ENCODE assay signal across 8 cellular contexts in genomic region chr11:75349540-75350116, GRCh38. TPM values are rescaled to one million over a fixed set of nuclear protein-coding genes. Genes with fewer than 3 reads are reported as not detected.
A peak's percentile ranks its signal among the peaks of the same experiment; 100 is the strongest.
DNase-seq lines count a peak whose midpoint lies in the region; ATAC-seq and TF ChIP-seq lines count a peak whose summit lies in the region.

No MANE protein-coding gene starts in this region.

- H2AFZ ChIP-seq in PC-9: no peak overlapping the region

- H3K9me2 ChIP-seq in PC-9 (ENCODE audit: insufficient read depth): no peaks in the 10 kb centered on the region

- H3K27me3 Mint-ChIP-seq in CD4-positive, CD25-positive, alpha-beta regulatory T cell: no peaks in the 10 kb centered on the region
- H3K27me3 Mint-ChIP-seq in endodermal cell (ENCODE audit: insufficient read depth) (no peaks in the 10 kb centered on the region), neural crest cell (ENCODE audit: low read depth) (peaks cover 5% of the 10 kb centered on the region)

- H3K79me2 ChIP-seq in PC-9 (ENCODE audit: low read depth): peaks cover 51% of the 10 kb centered on the region

- H3K4me3 ChIP-seq in CD4-positive, CD25-positive, alpha-beta regulatory T cell (ENCODE audit: low read depth, low read length): peak overlapping the region; percentile 19
- peak overlapping the region; percentile 87; the same call in 1 of the 2 replicates for H3K4me3 ChIP-seq in PC-9
- H3K4me3 ChIP-seq in endodermal cell (ENCODE audit: low read length): peak overlapping the region; percentile 90

- POLR2A ChIA-PET in PC-9 (lab: Charles Lee; ENCODE audit: unreplicated experiment): no interaction called here

- H3K9me3 Mint-ChIP-seq in CD4-positive, CD25-positive, alpha-beta regulatory T cell: no peaks in the 10 kb centered on the region
- H3K9me3 Mint-ChIP-seq in endodermal cell (no peaks in the 10 kb centered on the region), neural crest cell (no peaks in the 10 kb centered on the region)

- TF ChIP-seq CTCF in PC-9 (conservative IDR thresholded peaks at IDR 0.05) (no peak), endodermal cell (conservative IDR thresholded peaks at IDR 0.05) (no peak), neural crest cell (conservative IDR thresholded peaks at IDR 0.05) (no peak)

- H3K36me3 ChIP-seq in CD4-positive, CD25-positive, alpha-beta regulatory T cell (ENCODE audit: control insufficient read depth, insufficient read depth, low read length): no peaks in the 10 kb centered on the region
- H3K36me3 ChIP-seq in PC-9 (ENCODE audit: low read depth) (no peaks in the 10 kb centered on the region), endodermal cell (ENCODE audit: control insufficient read depth, insufficient read depth, low read length) (peaks cover 29% of the 10 kb centered on the region)

- DNase-seq in CD4-positive, CD25-positive, alpha-beta regulatory T cell: no peak
- DNase-seq in PC-9: no peak
- peak; percentile 76 for DNase-seq in endodermal cell
- DNase-seq in neural crest cell (ENCODE audit: low read depth, low spot score): no peak
- no peak for DNase-seq in NCI-H226
- no peak for DNase-seq in activated CD4-positive, alpha-beta T cell treated with anti-CD3 and anti-CD28 coated beads, Interleukin-2, amount 50 U/mL, for 4 hours

- 60% methylated on average over 3 to 4 of the region's 4 CpGs for WGBS in endodermal cell (ENCODE audit: insufficient coverage in 1 of 2, insufficient read length in 1 of 2), 2 experiments

- no peaks in the 10 kb centered on the region for H3K36me3 Mint-ChIP-seq in CD4-positive, CD25-positive, alpha-beta regulatory T cell
- H3K36me3 Mint-ChIP-seq in endodermal cell (ENCODE audit: low read depth) (peaks cover 13% of the 10 kb centered on the region), neural crest cell (ENCODE audit: low read depth) (no peaks in the 10 kb centered on the region)

- CTCF ChIA-PET in PC-9 (lab: Charles Lee): interaction anchor here (0.9 kb wide), 1 partner anchor 21 kb away, joined by 5 read pairs; no protein-coding TSS in a partner anchor

- H3K27ac ChIP-seq in CD4-positive, CD25-positive, alpha-beta regulatory T cell (ENCODE audit: insufficient read depth, low read length, poor library complexity, severe bottlenecking): peak overlapping the region; percentile 87
- H3K27ac ChIP-seq in PC-9 (no peak overlapping the region), endodermal cell (ENCODE audit: low read depth, low read length) (peak overlapping the region; percentile 50)

- intact Hi-C loops in PC-9 (cut with micrococcal nuclease; ENCODE audit: unreplicated experiment): no loop called here

- no peak for ATAC-seq in CD4-positive, CD25-positive, alpha-beta regulatory T cell (ENCODE audit: low read depth in 2 of 2)
- ATAC-seq in GM18498 (IDR thresholded peaks at IDR 0.05; ENCODE audit: unreplicated experiment) (no peak), HG03097 (IDR thresholded peaks at IDR 0.05; ENCODE audit: low FRiP score, unreplicated experiment) (no peak)

- peaks cover 34% of the 10 kb centered on the region for H3F3A ChIP-seq in PC-9 (ENCODE audit: insufficient read depth, low read depth)

- peak overlapping the region; percentile 88 to 99 (median 93) for H3K4me3 Mint-ChIP-seq in CD4-positive, CD25-positive, alpha-beta regulatory T cell
- H3K4me3 Mint-ChIP-seq in endodermal cell (peak overlapping the region; percentile 86), neural crest cell (peak overlapping the region; percentile 92)

- H3K4me2 ChIP-seq in PC-9: peak overlapping the region; percentile 94

- BruUV-seq in PC-9 (replicated peaks; lab: Mats Ljungman, UMichigan): no TSS peak

- H3K27ac Mint-ChIP-seq in CD4-positive, CD25-positive, alpha-beta regulatory T cell: peak overlapping the region; percentile 91 to 96 (median 96)
- H3K27ac Mint-ChIP-seq in endodermal cell (peak overlapping the region; percentile 35), neural crest cell (ENCODE audit: unreplicated experiment) (peak overlapping the region; percentile 95)

- H3K4me1 Mint-ChIP-seq in CD4-positive, CD25-positive, alpha-beta regulatory T cell: peaks cover 13 to 85% (median 49%) of the 10 kb centered on the region in 4 donors
- H3K4me1 Mint-ChIP-seq in endodermal cell (peaks cover 69% of the 10 kb centered on the region), neural crest cell (peaks cover 74% of the 10 kb centered on the region)

- peak overlapping the region; percentile 73 for H3K9ac ChIP-seq in endodermal cell (ENCODE audit: extremely low read depth, low read length, poor library complexity, severe bottlenecking)

- H3K9me3 ChIP-seq in CD4-positive, CD25-positive, alpha-beta regulatory T cell (ENCODE audit: control insufficient read depth in 2 of 2, low read length in 2 of 2): no peaks in the 10 kb centered on the region
- H3K9me3 ChIP-seq in PC-9 (ENCODE audit: insufficient read depth, low read depth) (no peaks in the 10 kb centered on the region), endodermal cell (ENCODE audit: control insufficient read depth, low read length) (no peaks in the 10 kb centered on the region)

- no peaks in the 10 kb centered on the region for H3K27me3 ChIP-seq in CD4-positive, CD25-positive, alpha-beta regulatory T cell (ENCODE audit: control insufficient read depth, insufficient read depth, low read length)
- no peaks in the 10 kb centered on the region for H3K27me3 ChIP-seq in PC-9 (ENCODE audit: insufficient read depth, low read depth)
- H3K27me3 ChIP-seq in endodermal cell (ENCODE audit: control insufficient read depth, insufficient read depth, low read length, poor library complexity, severe bottlenecking): no peaks in the 10 kb centered on the region

- no peaks in the 10 kb centered on the region for H4K20me1 ChIP-seq in PC-9 (ENCODE audit: insufficient read depth)

- peaks cover 52% of the 10 kb centered on the region for H3K4me1 ChIP-seq in CD4-positive, CD25-positive, alpha-beta regulatory T cell (ENCODE audit: control insufficient read depth, insufficient read depth, low read length, poor library complexity, severe bottlenecking)
- H3K4me1 ChIP-seq in PC-9 (replicated peaks; ENCODE audit: insufficient read depth) (peaks cover 76% of the 10 kb centered on the region), endodermal cell (ENCODE audit: control insufficient read depth, insufficient read depth, low read length) (peaks cover 19% of the 10 kb centered on the region)

RNA-seq across cellular contexts. Expression of gene ARRB1, which starts 1.8 kb away (rescaled TPM):
- 36.1 TPM for total RNA-seq in CD4-positive, CD25-positive, alpha-beta regulatory T cell
- 1 to 10 TPM; 5.1 to 8.0 (median 5.8) TPM for polyA plus RNA-seq in CD4-positive, CD25-positive, alpha-beta regulatory T cell
- total RNA-seq in PC-9 (2021) (31.8 and 43.6 TPM in 2 replicates), endodermal cell (100 to 1,000 TPM in 1 of 2 donors, 10 to 100 TPM in 1; 41.7 to 128 TPM), neural crest cell (53.8 and 56.5 TPM in 2 replicates)
- polyA plus RNA-seq in endodermal cell (2013, experiment 1 of 2): 19.7 TPM
- polyA plus RNA-seq in endodermal cell (2013, experiment 2 of 2): 23.1 TPM

RNA-seq across cellular contexts. Expression of gene RPS3, which starts 49.7 kb away (rescaled TPM):
- 3,495 TPM for total RNA-seq in CD4-positive, CD25-positive, alpha-beta regulatory T cell
- 1,000 to 10,000 TPM; 3,908 to 6,708 (median 5,568) TPM for polyA plus RNA-seq in CD4-positive, CD25-positive, alpha-beta regulatory T cell
- total RNA-seq in PC-9 (2021) (3,914 and 4,011 TPM in 2 replicates), endodermal cell (1,000 to 10,000 TPM; 2,923 to 3,877 TPM), neural crest cell (3,598 and 3,664 TPM in 2 replicates)
- 3,185 TPM for polyA plus RNA-seq in endodermal cell (2013, experiment 1 of 2)
- 3,073 TPM for polyA plus RNA-seq in endodermal cell (2013, experiment 2 of 2)

Comparison
In these comparisons a context has a peak if more than half of its experiments do, and no peak if none do; other contexts are left out.
1. H3K4me3 ChIP-seq: peak in every context shown above with its lines; median percentile 90 in endodermal cell; 87 in PC-9; 19 in CD4-positive, CD25-positive, alpha-beta regulatory T cell.
2. H3K27ac Mint-ChIP-seq: peak in every context shown above with its lines; median percentile 96 in CD4-positive, CD25-positive, alpha-beta regulatory T cell; 95 in neural crest cell; 35 in endodermal cell.